In the genomic region with DNA sequence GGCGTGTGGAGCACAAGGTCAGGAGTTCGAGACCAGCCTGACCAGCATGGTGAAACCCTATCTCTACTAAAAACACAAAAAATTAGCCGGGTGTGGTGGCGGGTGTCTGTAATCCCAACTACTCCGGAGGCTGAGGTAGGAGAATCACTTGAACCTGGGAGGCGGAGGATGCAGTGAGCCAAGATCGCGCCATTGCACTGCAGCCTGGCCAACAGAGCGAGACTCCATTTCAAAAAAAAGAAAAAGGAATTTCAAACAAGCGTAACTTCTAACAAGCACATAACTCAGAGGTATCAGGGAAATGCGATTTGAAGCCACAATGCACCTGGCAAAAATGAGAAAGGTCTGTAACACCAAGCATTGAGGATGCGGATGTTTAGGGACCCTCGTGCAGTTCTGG, we compare ENCODE assay signal across 1 cellular context. TPM values are rescaled to one million over a fixed set of nuclear protein-coding genes. Genes with fewer than 3 reads are reported as not detected.
"Had no signal": no experiment of that assay in that cellular context is flagged by ENCODE, and none has a peak within 500 bp of the region (broad histone marks: within the 10 kb centered on the region; RNA-seq: fewer than 3 reads in every experiment).

No MANE protein-coding gene starts in this region.

RNA-seq across cellular contexts. Expression of gene GNAZ, which starts 52.4 kb away (rescaled TPM):
- polyA plus RNA-seq: naive thymus-derived CD4-positive, alpha-beta T cell had no signal
